ENCODE assay signal across 16 cellular contexts in the genomic region with DNA sequence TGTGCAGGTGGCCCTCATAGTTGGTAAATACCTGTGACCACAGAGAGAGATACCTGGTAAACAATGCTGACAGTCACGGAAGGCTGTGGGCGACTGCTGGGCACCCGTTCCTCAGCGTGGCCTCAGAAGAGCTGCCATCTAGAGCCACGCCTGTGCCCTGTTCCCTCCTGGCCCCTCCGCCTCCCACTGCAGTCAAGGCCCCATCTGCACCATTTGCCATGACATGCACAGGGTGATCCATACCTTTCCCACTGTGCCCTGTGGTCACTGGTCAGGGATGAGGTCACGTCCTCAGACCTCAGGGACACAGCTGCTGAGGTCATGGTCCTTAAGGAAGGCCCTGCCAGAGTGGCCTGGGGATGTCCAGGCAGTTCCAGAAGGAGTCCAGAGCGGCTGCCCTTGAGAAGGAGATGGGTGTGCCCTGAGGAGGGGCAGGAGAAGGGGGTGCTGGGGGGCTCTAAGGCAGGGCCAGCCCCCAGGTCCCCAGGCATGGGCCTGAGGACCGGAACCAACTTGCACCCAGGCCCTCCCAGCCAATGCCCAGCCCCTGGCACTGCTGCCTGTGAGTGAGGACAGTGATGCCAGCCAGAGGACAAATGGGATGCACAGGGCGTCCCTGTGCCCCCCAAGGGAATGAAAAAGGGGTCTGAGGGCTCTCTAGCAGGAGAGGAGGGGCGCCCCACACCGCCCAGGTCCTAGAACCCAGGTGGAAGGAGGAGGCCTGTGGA. TPM values are rescaled to one million over a fixed set of nuclear protein-coding genes. Genes with fewer than 3 reads are reported as not detected.
DNase-seq lines count a peak whose midpoint lies in the region; ATAC-seq and TF ChIP-seq lines count a peak whose summit lies in the region.
"Had no signal": no experiment of that assay in that cellular context is flagged by ENCODE, and none has a peak within 500 bp of the region (broad histone marks: within the 10 kb centered on the region; RNA-seq: fewer than 3 reads in every experiment).

No MANE protein-coding gene starts in this region.

- H3K27me3 ChIP-seq in heart left ventricle: peaks cover 0 to 29% (median 6%) of the 10 kb centered on the region in 9 donors
- no peaks in the 10 kb centered on the region for H3K27me3 ChIP-seq in right atrium auricular region
- H3K27me3 ChIP-seq in neuronal stem cell (ENCODE audit: control insufficient read depth in 3 of 3, insufficient read depth in 3 of 3, low read depth in 1 of 3, low read length in 3 of 3): peaks cover 0 to 9% (median 0%) of the 10 kb centered on the region in 3 experiments
- H3K27me3 ChIP-seq: vagina had no signal

- H3K36me3 Mint-ChIP-seq in WTC11: peaks cover 17% of the 10 kb centered on the region
- H3K36me3 Mint-ChIP-seq: natural killer cell treated with Interleukin-12 subunit alpha and Interleukin-12 subunit beta and Interleukin-15 and Interleukin-18, amount 100 ng/mL, for 72 hours; stimulated activated effector memory CD8-positive, alpha-beta T cell treated with anti-CD3 and anti-CD28 coated beads, Interleukin-12 subunit alpha, Interleukin-12 subunit beta, amount 100 ng/mL, for 72 hours had no signal

- CTCF ChIA-PET in WTC11 (lab: Charles Lee): interaction anchor here (0.7 to 2.3 kb wide), 21 partner anchors 9 to 722 kb away, joined by 3 to 35 read pairs (median 6); no protein-coding TSS in a partner anchor

- no peak overlapping the region for H2BK5ac ChIP-seq in neuronal stem cell (ENCODE audit: low read length)

- no peak overlapping the region for H3K27ac ChIP-seq in heart left ventricle
- no peak overlapping the region for H3K27ac ChIP-seq in right atrium auricular region
- no peak overlapping the region for H3K27ac ChIP-seq in neuronal stem cell (replicated peaks; ENCODE audit: low read length)
- H3K27ac ChIP-seq in caudate nucleus (ENCODE audit: low read depth, low read length): no peak overlapping the region
- H3K27ac ChIP-seq: brain microvascular endothelial cell, SJSA1, vagina had no signal

- H2BK12ac ChIP-seq in neuronal stem cell (ENCODE audit: low read length): peak overlapping the region; percentile 75

- H4K91ac ChIP-seq in neuronal stem cell (ENCODE audit: low read depth, low read length, poor library complexity): no peak overlapping the region

- peak overlapping the region; percentile 29 for H3K18ac ChIP-seq in neuronal stem cell (ENCODE audit: low read length)

- H3K9ac ChIP-seq in neuronal stem cell (ENCODE audit: low read depth, low read length, poor library complexity): no peak overlapping the region

- no peak overlapping the region for H3K4ac ChIP-seq in neuronal stem cell (ENCODE audit: low read length)

- POLR2A ChIA-PET in WTC11 (lab: Charles Lee): no interaction called here

- intact Hi-C loops in heart left ventricle (cut with DNase I): loop anchor here in 9 of 10 donors (1.0 to 10.0 kb wide), 8 partner anchors 82 to 724 kb away; partner anchors contain the start of gene NKD2 (in 2 of the 9)

- no peak overlapping the region for H2BK120ac ChIP-seq in neuronal stem cell (ENCODE audit: low read depth, low read length)

- no peak overlapping the region for H4K8ac ChIP-seq in neuronal stem cell (ENCODE audit: low read depth, low read length)

- peaks cover 0 to 16% (median 8%) of the 10 kb centered on the region in 12 donors for H3K4me1 ChIP-seq in heart left ventricle
- H3K4me1 ChIP-seq in right atrium auricular region: peaks cover 0 to 11% of the 10 kb centered on the region in 2 donors
- H3K4me1 ChIP-seq in neuronal stem cell (ENCODE audit: control insufficient read depth in 2 of 2, insufficient read depth in 1 of 2, low read depth in 1 of 2, low read length in 2 of 2): no peaks in the 10 kb centered on the region

- H3K23ac ChIP-seq in neuronal stem cell (ENCODE audit: low read depth, low read length, poor library complexity): peak overlapping the region; percentile 33

- TF ChIP-seq CTCF in heart left ventricle (IDR thresholded peaks at IDR 0.05): no peak
- no peak for TF ChIP-seq CTCF in right atrium auricular region (IDR thresholded peaks at IDR 0.05)
- no peak for TF ChIP-seq CTCF in WTC11 (IDR thresholded peaks at IDR 0.05)

- peak overlapping the region; percentile 57 for H2AK5ac ChIP-seq in neuronal stem cell (ENCODE audit: low read depth, low read length)

- H2BK15ac ChIP-seq in neuronal stem cell (ENCODE audit: low read length): peak overlapping the region; percentile 32

- no peaks in the 10 kb centered on the region for H3K36me3 ChIP-seq in heart left ventricle
- H3K36me3 ChIP-seq in right atrium auricular region: no peaks in the 10 kb centered on the region
- H3K36me3 ChIP-seq in neuronal stem cell (replicated peaks in 1 of 2; ENCODE audit: control insufficient read depth in 2 of 2, insufficient read depth in 2 of 2, low read length in 2 of 2): peaks cover 5 to 17% of the 10 kb centered on the region in 2 donors
- H3K36me3 ChIP-seq: brain microvascular endothelial cell, vagina had no signal

- DNase-seq in heart left ventricle (no peak), right atrium auricular region (ENCODE audit: low spot score) (no peak), WTC11 (ENCODE audit: low spot score) (no peak), neuronal stem cell (ENCODE audit: low spot score) (no peak), caudate nucleus (lab: John Stamatoyannopoulos, UW) (no peak), kidney glomerular epithelial cell (lab: John Stamatoyannopoulos, UW) (no peak)

- no peak for TF ChIP-seq POLR2A in heart left ventricle (IDR thresholded peaks at IDR 0.05)

- peaks cover 5% of the 10 kb centered on the region; the same call in 1 of the 2 replicates for H3K4me1 Mint-ChIP-seq in WTC11

- H3K4me2 ChIP-seq in neuronal stem cell (ENCODE audit: insufficient read depth, low read length, poor library complexity, severe bottlenecking): no peak overlapping the region

- H3K79me1 ChIP-seq in neuronal stem cell (ENCODE audit: low read depth, low read length): no peaks in the 10 kb centered on the region

- WGBS in heart left ventricle, 4 donors: 69 to 87% (median 83%) methylated on average over 6 to 12 of the region's 12 CpGs
- no CpG with 5 or more reads among the region's 12 CpGs for WGBS in neuronal stem cell (ENCODE audit: extremely low coverage in 2 of 2, insufficient read length in 2 of 2, insufficient replicate concordance in 1 of 2), 2 donors

- H3K4me3 ChIP-seq in heart left ventricle (no peak overlapping the region), right atrium auricular region (no peak overlapping the region), neuronal stem cell (ENCODE audit: low read length in 2 of 2) (no peak overlapping the region)
- H3K4me3 ChIP-seq: SJSA1, vagina had no signal

- no peak overlapping the region for H3K14ac ChIP-seq in neuronal stem cell (ENCODE audit: low read length)

- ATAC-seq in heart left ventricle (peak in 3 of 4 donors; percentile 3 to 15 (median 5)), WTC11 (peak; percentile 5; the same call in 1 of the 2 replicates), GM18519 (IDR thresholded peaks at IDR 0.05; ENCODE audit: low FRiP score, unreplicated experiment) (no peak), HG02571 (IDR thresholded peaks at IDR 0.05; ENCODE audit: unreplicated experiment) (no peak)

- no peaks in the 10 kb centered on the region for H3K9me3 Mint-ChIP-seq in WTC11
- H3K9me3 Mint-ChIP-seq: activated CD8-positive, alpha-beta T cell treated with anti-CD3 and anti-CD28 coated beads for 36 hours; activated naive CD4-positive, alpha-beta T cell treated with anti-CD3 and anti-CD28 coated beads, Interleukin-2, amount 10 ng/mL, durations not matched to agents 7 days and 5 days; activated T-cell treated with anti-CD3 and anti-CD28 coated beads, Interleukin-2, amount 50 U/mL, for 24 hours; natural killer cell treated with Interleukin-12 subunit alpha and Interleukin-12 subunit beta and Interleukin-15 and Interleukin-18, amount 100 ng/mL, for 72 hours; stimulated activated effector memory CD8-positive, alpha-beta T cell treated with anti-CD3 and anti-CD28 coated beads, Interleukin-12 subunit alpha, Interleukin-12 subunit beta, amount 100 ng/mL, for 72 hours had no signal

- H3K4me3 Mint-ChIP-seq in WTC11: no peak overlapping the region
- H3K4me3 Mint-ChIP-seq: activated CD8-positive, alpha-beta T cell treated with anti-CD3 and anti-CD28 coated beads for 36 hours; activated naive CD4-positive, alpha-beta T cell treated with anti-CD3 and anti-CD28 coated beads, Interleukin-2, amount 10 ng/mL, durations not matched to agents 7 days and 5 days; activated T-cell treated with anti-CD3 and anti-CD28 coated beads, Interleukin-2, amount 50 U/mL, for 24 hours; natural killer cell treated with Interleukin-12 subunit alpha and Interleukin-12 subunit beta and Interleukin-15 and Interleukin-18, amount 100 ng/mL, for 72 hours; stimulated activated effector memory CD8-positive, alpha-beta T cell treated with anti-CD3 and anti-CD28 coated beads, Interleukin-12 subunit alpha, Interleukin-12 subunit beta, amount 100 ng/mL, for 72 hours had no signal

- peak overlapping the region; percentile 61 for H2AFZ ChIP-seq in neuronal stem cell (ENCODE audit: low read length)

- no peak overlapping the region for H3K27ac Mint-ChIP-seq in WTC11
- H3K27ac Mint-ChIP-seq: activated CD8-positive, alpha-beta T cell treated with anti-CD3 and anti-CD28 coated beads for 36 hours; activated naive CD4-positive, alpha-beta T cell treated with anti-CD3 and anti-CD28 coated beads, Interleukin-2, amount 10 ng/mL, durations not matched to agents 7 days and 5 days; natural killer cell treated with Interleukin-12 subunit alpha and Interleukin-12 subunit beta and Interleukin-15 and Interleukin-18, amount 100 ng/mL, for 72 hours; stimulated activated effector memory CD8-positive, alpha-beta T cell treated with anti-CD3 and anti-CD28 coated beads, Interleukin-12 subunit alpha, Interleukin-12 subunit beta, amount 100 ng/mL, for 72 hours had no signal

- peaks cover 23% of the 10 kb centered on the region for H3K27me3 Mint-ChIP-seq in WTC11 (ENCODE audit: low read depth)

- H3K9me3 ChIP-seq in heart left ventricle: peaks cover 0 to 5% (median 0%) of the 10 kb centered on the region in 12 donors
- no peaks in the 10 kb centered on the region for H3K9me3 ChIP-seq in right atrium auricular region
- H3K9me3 ChIP-seq in neuronal stem cell (replicated peaks in 1 of 2; ENCODE audit: control insufficient read depth in 2 of 2, insufficient read depth in 1 of 2, low read depth in 1 of 2, low read length in 2 of 2): peaks cover 0 to 4% of the 10 kb centered on the region in 2 donors
- H3K9me3 ChIP-seq: vagina had no signal

TF ChIP-seq in WTC11, 78 proteins besides CTCF, POLR2A, EP300 and RAD21 (continues in another document):
- TF ChIP-seq GTF2I (CRISPR knock-in tag; conservative IDR thresholded peaks at IDR 0.05): no peak

RNA-seq across cellular contexts. Expression of gene TRIP13, which starts 30.2 kb away (rescaled TPM):
- total RNA-seq in heart left ventricle: 1 to 10 TPM in 2 of 9 donors, under 1 TPM in 7; 0.31 to 4.2 (median 0.49) TPM
- polyA plus RNA-seq in heart left ventricle: 1 to 10 TPM in 1 of 2 donors, under 1 TPM in 1; 0.19 to 1.8 TPM
- under 1 TPM; 0.20 to 0.93 TPM for total RNA-seq in right atrium auricular region
- total RNA-seq in WTC11 (2021): 31.4 to 35.0 TPM (median 33.7 TPM) in 3 replicates
- polyA plus RNA-seq in neuronal stem cell (2013, experiment 1 of 2): 24.6 TPM
- 25.7 TPM for polyA plus RNA-seq in neuronal stem cell (2013, experiment 2 of 2)

RNA-seq across cellular contexts. Expression of gene BRD9, which starts 30.3 kb away (rescaled TPM):
- total RNA-seq in heart left ventricle (10 to 100 TPM; 17.9 to 32.1 (median 23.9) TPM), right atrium auricular region (10 to 100 TPM; 15.0 to 16.1 TPM), WTC11 (2021) (50.5 to 55.6 TPM (median 50.9 TPM) in 3 replicates)
- 10 to 100 TPM; 17.5 to 19.5 TPM for polyA plus RNA-seq in heart left ventricle
- 31.5 TPM for polyA plus RNA-seq in neuronal stem cell (2013, experiment 1 of 2)
- polyA plus RNA-seq in neuronal stem cell (2013, experiment 2 of 2): 31.0 TPM

Comparison
In these comparisons a context has a peak if more than half of its experiments do, and no peak if none do; other contexts are left out.
1. ATAC-seq: peak in heart left ventricle (3 of 4) and WTC11 (single experiment); none in GM18519 (single experiment) and HG02571 (single experiment).